Comparison of ENCODE assay signal across 1 cellular context in genomic region chr3:57682284-57682683, GRCh38.
TF ChIP-seq lines count a peak whose summit lies in the region.

No MANE protein-coding gene starts in this region.

TF ChIP-seq in WTC11, 78 proteins besides CTCF, POLR2A, EP300 and RAD21 (continued from another document):
- TF ChIP-seq, protein P1, sequence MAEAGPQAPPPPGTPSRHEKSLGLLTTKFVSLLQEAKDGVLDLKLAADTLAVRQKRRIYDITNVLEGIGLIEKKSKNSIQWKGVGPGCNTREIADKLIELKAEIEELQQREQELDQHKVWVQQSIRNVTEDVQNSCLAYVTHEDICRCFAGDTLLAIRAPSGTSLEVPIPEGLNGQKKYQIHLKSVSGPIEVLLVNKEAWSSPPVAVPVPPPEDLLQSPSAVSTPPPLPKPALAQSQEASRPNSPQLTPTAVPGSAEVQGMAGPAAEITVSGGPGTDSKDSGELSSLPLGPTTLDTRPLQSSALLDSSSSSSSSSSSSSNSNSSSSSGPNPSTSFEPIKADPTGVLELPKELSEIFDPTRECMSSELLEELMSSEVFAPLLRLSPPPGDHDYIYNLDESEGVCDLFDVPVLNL (CRISPR knock-in tag; IDR thresholded peaks at IDR 0.05; ENCODE audit: borderline replicate concordance, low read depth): no peak
- TF ChIP-seq ATF6 (CRISPR knock-in tag; IDR thresholded peaks at IDR 0.05) (no peak), USF2 (CRISPR knock-in tag; IDR thresholded peaks at IDR 0.05) (no peak), ZNF138 (CRISPR knock-in tag; conservative IDR thresholded peaks at IDR 0.05) (no peak)
